Comparison of ENCODE assay signal across 9 cellular contexts in genomic region chr16:10939649-10940206, GRCh38. TPM values are rescaled to one million over a fixed set of nuclear protein-coding genes. Genes with fewer than 3 reads are reported as not detected.
A peak's percentile ranks its signal among the peaks of the same experiment; 100 is the strongest.
DNase-seq lines count a peak whose midpoint lies in the region; ATAC-seq and TF ChIP-seq lines count a peak whose summit lies in the region.
"Had no signal": no experiment of that assay in that cellular context is flagged by ENCODE, and none has a peak within 500 bp of the region (broad histone marks: within the 10 kb centered on the region; RNA-seq: fewer than 3 reads in every experiment).

No MANE protein-coding gene starts in this region.

- H3K9me3 Mint-ChIP-seq in naive thymus-derived CD4-positive, alpha-beta T cell: no peaks in the 10 kb centered on the region

- H3K36me3 Mint-ChIP-seq in naive thymus-derived CD4-positive, alpha-beta T cell: peaks cover 0 to 18% (median 0%) of the 10 kb centered on the region in 5 donors

- H3K4me3 ChIP-seq in AG04449 (ENCODE audit: low read depth, low read length): peak overlapping the region; percentile 61
- H3K4me3 ChIP-seq in HFF-Myc (replicated peaks; ENCODE audit: low read depth, low read length): peak overlapping the region; percentile 93
- H3K4me3 ChIP-seq in mammary epithelial cell (replicated peaks in 1 of 3; ENCODE audit: insufficient read depth in 1 of 3, low read depth in 2 of 3, low read length in 3 of 3): peak overlapping the region in 1 of 3 experiments; percentile 83
- peak overlapping the region; percentile 68 for H3K4me3 ChIP-seq in naive thymus-derived CD4-positive, alpha-beta T cell (ENCODE audit: low read length)
- no peak overlapping the region for H3K4me3 ChIP-seq in uterus

- H3K9me3 ChIP-seq in mammary epithelial cell (replicated peaks; ENCODE audit: insufficient read depth, low read length): no peaks in the 10 kb centered on the region
- H3K9me3 ChIP-seq in naive thymus-derived CD4-positive, alpha-beta T cell (ENCODE audit: control insufficient read depth in 2 of 3, low read length in 3 of 3): no peaks in the 10 kb centered on the region
- no peaks in the 10 kb centered on the region for H3K9me3 ChIP-seq in uterus

- WGBS in mammary epithelial cell (ENCODE audit: low coverage, missing lambda C conversion rate): 90% methylated on average over 7 of the region's 7 CpGs

- peaks cover 2% of the 10 kb centered on the region for H4K20me1 ChIP-seq in mammary epithelial cell (ENCODE audit: insufficient read depth, low read length)

- dilution Hi-C loops in mammary epithelial cell (cut with HindIII; ENCODE audit: low sequenced_read_pairs): loop anchor here (5.0 kb wide), 1 partner anchor 287 kb away; no protein-coding TSS in a partner anchor

- BruUV-seq in mammary epithelial cell (replicated peaks; lab: Mats Ljungman, UMichigan): no TSS peak

- peak overlapping the region; percentile 86 to 96 (median 93) for H3K4me3 Mint-ChIP-seq in naive thymus-derived CD4-positive, alpha-beta T cell

- H3K4me1 Mint-ChIP-seq in naive thymus-derived CD4-positive, alpha-beta T cell: peaks cover 55 to 91% (median 79%) of the 10 kb centered on the region in 7 donors

- TF ChIP-seq POLR2A in uterus (IDR thresholded peaks at IDR 0.05): no peak

- no peak overlapping the region for H2AFZ ChIP-seq in mammary epithelial cell (ENCODE audit: low read depth, low read length)

- H3K27ac ChIP-seq in mammary epithelial cell (ENCODE audit: insufficient read depth, low read depth, low read length): no peak overlapping the region
- peak overlapping the region; percentile 78 for H3K27ac ChIP-seq in naive thymus-derived CD4-positive, alpha-beta T cell (ENCODE audit: low read depth, low read length)
- peak overlapping the region in 1 of 2 donors; percentile 88 for H3K27ac ChIP-seq in uterus

- H3K4me1 ChIP-seq in mammary epithelial cell (ENCODE audit: insufficient read depth, low read length) (peaks cover 38% of the 10 kb centered on the region), uterus (peaks cover 14 to 37% of the 10 kb centered on the region in 2 donors)
- peaks cover 62 to 70% of the 10 kb centered on the region in 2 donors for H3K4me1 ChIP-seq in naive thymus-derived CD4-positive, alpha-beta T cell (ENCODE audit: control insufficient read depth in 2 of 2, insufficient read depth in 2 of 2, low read length in 2 of 2)

- H3K79me2 ChIP-seq in mammary epithelial cell (ENCODE audit: insufficient read depth, low read length): peaks cover 79% of the 10 kb centered on the region

- no peak overlapping the region for H3K9ac ChIP-seq in mammary epithelial cell (ENCODE audit: insufficient read depth, low read length)

- peak overlapping the region; percentile 93 for H3K4me2 ChIP-seq in mammary epithelial cell (ENCODE audit: insufficient read depth, low read depth, low read length)

- H3K27me3 ChIP-seq in mammary epithelial cell (ENCODE audit: insufficient read depth, low read length) (no peaks in the 10 kb centered on the region), uterus (no peaks in the 10 kb centered on the region)
- H3K27me3 ChIP-seq in naive thymus-derived CD4-positive, alpha-beta T cell (ENCODE audit: control insufficient read depth in 2 of 2, insufficient read depth in 2 of 2, low read length in 2 of 2): no peaks in the 10 kb centered on the region

- intact Hi-C loops in mammary epithelial cell (cut with micrococcal nuclease): no loop called here
- intact Hi-C loops in naive thymus-derived CD4-positive, alpha-beta T cell (cut with micrococcal nuclease): loop anchor here (5.0 to 10.0 kb wide), 7 partner anchors 552 to 1977 kb away; partner anchors contain the start of genes ATF7IP2 (in 1 of the 2), CPPED1 (in 1 of the 2), HAPSTR1 (in 1 of the 2) and LITAF (in 1 of the 2)
- intact Hi-C loops in uterus (cut with DNase I; ENCODE audit: low total_unique reads): no loop called here

- POLR2A ChIA-PET in AG04449 (lab: Yijun Ruan, JAX): no interaction called here
- POLR2A ChIA-PET in naive thymus-derived CD4-positive, alpha-beta T cell (lab: Charles Lee): interaction anchor here (1.3 kb wide), 1 partner anchor 10 kb away, joined by 4 read pairs; no protein-coding TSS in a partner anchor

- no peak for TF ChIP-seq CTCF in AG04449 (IDR thresholded peaks at IDR 0.05; ENCODE audit: insufficient read depth, low read length, missing control alignments)
- no peak for TF ChIP-seq CTCF in HFF-Myc (IDR thresholded peaks at IDR 0.05; ENCODE audit: low read depth, low read length, missing control alignments)
- TF ChIP-seq CTCF in mammary epithelial cell (conservative IDR thresholded peaks at IDR 0.05 in 1 of 2, IDR thresholded peaks at IDR 0.05 in 1 of 2; ENCODE audit: extremely low read depth in 1 of 2, insufficient read depth in 1 of 2, low read depth in 1 of 2, low read length in 2 of 2): no peak
- TF ChIP-seq CTCF in uterus (IDR thresholded peaks at IDR 0.05): no peak

- DNase-seq in AG04449 (ENCODE audit: low read depth, low spot score) (no peak), HFF-Myc (ENCODE audit: extremely low read depth, low read depth) (no peak), mammary epithelial cell (no peak), uterus (no peak), midbrain (lab: John Stamatoyannopoulos, UW) (no peak)
- no peak for DNase-seq in naive thymus-derived CD4-positive, alpha-beta T cell
- no peak for DNase-seq in stimulated activated CD4-positive, alpha-beta T cell treated with anti-CD3 and anti-CD28 coated beads, Interleukin-4, amount 100 ng/mL, for 4 hours
- DNase-seq: NCI-H774 had no signal

- in situ Hi-C loops in mammary epithelial cell (cut with MboI; ENCODE audit: low sequenced_read_pairs in 2 of 2): loop anchor here in 1 of 2 donors (10.0 kb wide), 1 partner anchor 415 kb away; no protein-coding TSS in a partner anchor

- ATAC-seq in naive thymus-derived CD4-positive, alpha-beta T cell: no peak
- no peak for ATAC-seq in GM21717 (IDR thresholded peaks at IDR 0.05; ENCODE audit: unreplicated experiment)

- H3K27me3 Mint-ChIP-seq in naive thymus-derived CD4-positive, alpha-beta T cell: no peaks in the 10 kb centered on the region

- CTCF ChIA-PET in AG04449 (lab: Yijun Ruan, JAX) (interaction anchor here (1.1 to 15.0 kb wide), 4 partner anchors 8 to 24 kb away, joined by 3 to 108 read pairs (median 6); no protein-coding TSS in a partner anchor), mammary epithelial cell (lab: Charles Lee; ENCODE audit: low non-redundant PET) (no interaction called here)
- CTCF ChIA-PET in naive thymus-derived CD4-positive, alpha-beta T cell (lab: Charles Lee): no interaction called here

- peak overlapping the region; percentile 2 to 93 (median 62) for H3K27ac Mint-ChIP-seq in naive thymus-derived CD4-positive, alpha-beta T cell

- H3K36me3 ChIP-seq in mammary epithelial cell (ENCODE audit: insufficient read depth, low read length) (no peaks in the 10 kb centered on the region), uterus (no peaks in the 10 kb centered on the region)
- H3K36me3 ChIP-seq in naive thymus-derived CD4-positive, alpha-beta T cell (ENCODE audit: control insufficient read depth in 2 of 3, insufficient read depth in 3 of 3, low read length in 3 of 3): peaks cover 0 to 4% (median 0%) of the 10 kb centered on the region in 3 experiments

RNA-seq across cellular contexts. Expression of gene DEXI, which starts 2.5 kb away (rescaled TPM):
- 10 to 100 TPM; 34.4 to 42.5 TPM for total RNA-seq in mammary epithelial cell
- polyA plus RNA-seq in mammary epithelial cell: 49.3 TPM
- 21.1 TPM for polyA minus RNA-seq in mammary epithelial cell
- 10 to 100 TPM; 13.2 to 39.8 (median 30.2) TPM for total RNA-seq in naive thymus-derived CD4-positive, alpha-beta T cell
- polyA plus RNA-seq in naive thymus-derived CD4-positive, alpha-beta T cell: 10 to 100 TPM; 51.0 to 83.5 TPM
- total RNA-seq in uterus: 10 to 100 TPM; 15.6 to 70.2 (median 42.6) TPM

RNA-seq across cellular contexts. Expression of gene CLEC16A, which starts 4.6 kb away (rescaled TPM):
- total RNA-seq in mammary epithelial cell (10 to 100 TPM; 36.4 to 46.3 TPM), uterus (10 to 100 TPM in 3 of 4 donors, 1 to 10 TPM in 1; 7.6 to 65.6 (median 28.0) TPM)
- 15.8 TPM for polyA plus RNA-seq in mammary epithelial cell
- polyA minus RNA-seq in mammary epithelial cell: 67.8 TPM
- 10 to 100 TPM; 28.2 to 38.2 (median 34.0) TPM for total RNA-seq in naive thymus-derived CD4-positive, alpha-beta T cell
- polyA plus RNA-seq in naive thymus-derived CD4-positive, alpha-beta T cell: 10 to 100 TPM; 14.7 to 25.6 TPM

Comparison
In these comparisons a context has a peak if more than half of its experiments do, and no peak if none do; other contexts are left out.
1. H3K4me3 ChIP-seq: peak in AG04449 (single experiment), HFF-Myc (single experiment) and naive thymus-derived CD4-positive, alpha-beta T cell (single experiment); none in uterus (0 of 2).
2. intact Hi-C loops: an anchor here in naive thymus-derived CD4-positive, alpha-beta T cell (5.0 to 10.0 kb wide); none called in mammary epithelial cell and uterus.